Comparison of ENCODE assay signal across 1 cellular context in the genomic region with DNA sequence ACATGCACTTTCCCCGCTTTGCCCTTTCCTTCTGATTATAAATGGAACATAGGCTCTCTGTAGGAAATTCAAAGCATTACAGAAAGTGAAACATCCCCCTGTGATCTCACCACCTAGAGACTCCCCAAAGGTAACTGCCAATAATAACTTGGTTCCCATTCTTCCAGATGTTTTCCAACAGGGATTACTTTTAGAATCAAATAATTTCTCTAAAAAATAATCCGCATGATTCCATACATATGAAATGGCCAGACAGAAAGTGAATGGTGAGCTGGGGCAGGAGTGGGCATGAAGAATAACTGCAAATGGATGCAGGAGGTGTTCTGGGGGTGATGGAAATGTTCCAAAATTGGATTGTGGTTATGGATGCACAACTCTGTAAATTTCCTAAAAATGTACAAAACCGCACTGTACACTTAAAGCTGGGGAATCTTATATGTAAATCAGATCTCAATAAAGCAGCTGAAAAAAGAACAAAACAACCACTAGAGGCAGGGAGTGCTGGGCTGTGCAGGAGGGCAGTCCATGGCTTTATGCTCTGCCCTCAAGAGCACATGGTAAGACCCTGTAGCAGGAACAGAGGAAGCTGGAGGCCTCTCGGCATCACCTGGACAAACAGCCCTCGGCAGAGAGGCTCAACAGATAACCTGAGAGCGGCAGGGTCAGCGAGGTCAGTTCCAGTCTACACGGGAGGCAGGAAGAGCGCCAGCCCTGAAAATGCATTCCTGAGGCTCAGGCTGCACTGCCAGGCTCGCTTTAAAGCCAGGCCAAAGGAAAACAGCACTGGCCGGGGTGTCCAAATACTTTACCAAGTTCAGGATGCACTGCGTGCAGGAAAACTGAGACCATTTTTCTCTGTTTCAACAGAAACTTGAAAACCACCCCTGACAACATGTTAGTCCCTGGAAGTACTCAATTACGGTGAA.
TF ChIP-seq lines count a peak whose summit lies in the region.

No MANE protein-coding gene starts in this region.

TF ChIP-seq in HepG2, 621 proteins besides CTCF, POLR2A, EP300 and RAD21 (continued from another document and continues in another):
- TF ChIP-seq, protein P1, sequence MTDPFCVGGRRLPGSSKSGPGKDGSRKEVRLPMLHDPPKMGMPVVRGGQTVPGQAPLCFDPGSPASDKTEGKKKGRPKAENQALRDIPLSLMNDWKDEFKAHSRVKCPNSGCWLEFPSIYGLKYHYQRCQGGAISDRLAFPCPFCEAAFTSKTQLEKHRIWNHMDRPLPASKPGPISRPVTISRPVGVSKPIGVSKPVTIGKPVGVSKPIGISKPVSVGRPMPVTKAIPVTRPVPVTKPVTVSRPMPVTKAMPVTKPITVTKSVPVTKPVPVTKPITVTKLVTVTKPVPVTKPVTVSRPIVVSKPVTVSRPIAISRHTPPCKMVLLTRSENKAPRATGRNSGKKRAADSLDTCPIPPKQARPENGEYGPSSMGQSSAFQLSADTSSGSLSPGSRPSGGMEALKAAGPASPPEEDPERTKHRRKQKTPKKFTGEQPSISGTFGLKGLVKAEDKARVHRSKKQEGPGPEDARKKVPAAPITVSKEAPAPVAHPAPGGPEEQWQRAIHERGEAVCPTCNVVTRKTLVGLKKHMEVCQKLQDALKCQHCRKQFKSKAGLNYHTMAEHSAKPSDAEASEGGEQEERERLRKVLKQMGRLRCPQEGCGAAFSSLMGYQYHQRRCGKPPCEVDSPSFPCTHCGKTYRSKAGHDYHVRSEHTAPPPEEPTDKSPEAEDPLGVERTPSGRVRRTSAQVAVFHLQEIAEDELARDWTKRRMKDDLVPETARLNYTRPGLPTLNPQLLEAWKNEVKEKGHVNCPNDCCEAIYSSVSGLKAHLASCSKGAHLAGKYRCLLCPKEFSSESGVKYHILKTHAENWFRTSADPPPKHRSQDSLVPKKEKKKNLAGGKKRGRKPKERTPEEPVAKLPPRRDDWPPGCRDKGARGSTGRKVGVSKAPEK (CRISPR knock-in tag; IDR thresholded peaks at IDR 0.05; ENCODE audit: borderline replicate concordance) = no peak
- 0 out of 2 replicates have a peak, but pooled peaks have one; percentile 24 for TF ChIP-seq CC2D1A (CRISPR knock-in tag; IDR thresholded peaks at IDR 0.05)
- TF ChIP-seq, protein P2, sequence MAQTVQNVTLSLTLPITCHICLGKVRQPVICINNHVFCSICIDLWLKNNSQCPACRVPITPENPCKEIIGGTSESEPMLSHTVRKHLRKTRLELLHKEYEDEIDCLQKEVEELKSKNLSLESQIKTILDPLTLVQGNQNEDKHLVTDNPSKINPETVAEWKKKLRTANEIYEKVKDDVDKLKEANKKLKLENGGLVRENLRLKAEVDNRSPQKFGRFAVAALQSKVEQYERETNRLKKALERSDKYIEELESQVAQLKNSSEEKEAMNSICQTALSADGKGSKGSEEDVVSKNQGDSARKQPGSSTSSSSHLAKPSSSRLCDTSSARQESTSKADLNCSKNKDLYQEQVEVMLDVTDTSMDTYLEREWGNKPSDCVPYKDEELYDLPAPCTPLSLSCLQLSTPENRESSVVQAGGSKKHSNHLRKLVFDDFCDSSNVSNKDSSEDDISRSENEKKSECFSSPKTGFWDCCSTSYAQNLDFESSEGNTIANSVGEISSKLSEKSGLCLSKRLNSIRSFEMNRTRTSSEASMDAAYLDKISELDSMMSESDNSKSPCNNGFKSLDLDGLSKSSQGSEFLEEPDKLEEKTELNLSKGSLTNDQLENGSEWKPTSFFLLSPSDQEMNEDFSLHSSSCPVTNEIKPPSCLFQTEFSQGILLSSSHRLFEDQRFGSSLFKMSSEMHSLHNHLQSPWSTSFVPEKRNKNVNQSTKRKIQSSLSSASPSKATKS (CRISPR knock-in tag; IDR thresholded peaks at IDR 0.05) = no peak
- TF ChIP-seq, protein P3, sequence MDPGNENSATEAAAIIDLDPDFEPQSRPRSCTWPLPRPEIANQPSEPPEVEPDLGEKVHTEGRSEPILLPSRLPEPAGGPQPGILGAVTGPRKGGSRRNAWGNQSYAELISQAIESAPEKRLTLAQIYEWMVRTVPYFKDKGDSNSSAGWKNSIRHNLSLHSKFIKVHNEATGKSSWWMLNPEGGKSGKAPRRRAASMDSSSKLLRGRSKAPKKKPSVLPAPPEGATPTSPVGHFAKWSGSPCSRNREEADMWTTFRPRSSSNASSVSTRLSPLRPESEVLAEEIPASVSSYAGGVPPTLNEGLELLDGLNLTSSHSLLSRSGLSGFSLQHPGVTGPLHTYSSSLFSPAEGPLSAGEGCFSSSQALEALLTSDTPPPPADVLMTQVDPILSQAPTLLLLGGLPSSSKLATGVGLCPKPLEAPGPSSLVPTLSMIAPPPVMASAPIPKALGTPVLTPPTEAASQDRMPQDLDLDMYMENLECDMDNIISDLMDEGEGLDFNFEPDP (CRISPR knock-in tag; conservative IDR thresholded peaks at IDR 0.05) = no peak
- no peak for TF ChIP-seq MAFG (CRISPR knock-in tag; IDR thresholded peaks at IDR 0.05)
- TF ChIP-seq ZNF607 (CRISPR knock-in tag; IDR thresholded peaks at IDR 0.05; ENCODE audit: borderline replicate concordance) = no peak
- peak; percentile 55 for TF ChIP-seq ESRRA (CRISPR knock-in tag; IDR thresholded peaks at IDR 0.05; ENCODE audit: low read depth)
- TF ChIP-seq, protein P4, sequence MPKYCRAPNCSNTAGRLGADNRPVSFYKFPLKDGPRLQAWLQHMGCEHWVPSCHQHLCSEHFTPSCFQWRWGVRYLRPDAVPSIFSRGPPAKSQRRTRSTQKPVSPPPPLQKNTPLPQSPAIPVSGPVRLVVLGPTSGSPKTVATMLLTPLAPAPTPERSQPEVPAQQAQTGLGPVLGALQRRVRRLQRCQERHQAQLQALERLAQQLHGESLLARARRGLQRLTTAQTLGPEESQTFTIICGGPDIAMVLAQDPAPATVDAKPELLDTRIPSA (CRISPR knock-in tag; IDR thresholded peaks at IDR 0.05; ENCODE audit: borderline replicate concordance) = no peak
- no peak for TF ChIP-seq EZH2 (conservative IDR thresholded peaks at IDR 0.05; ENCODE audit: low read depth, low read length)
- TF ChIP-seq ZNF546 (CRISPR knock-in tag; conservative IDR thresholded peaks at IDR 0.05) = no peak
- 0 out of 2 replicates have a peak, but pooled peaks have one; percentile 25 for TF ChIP-seq YEATS2 (CRISPR knock-in tag; IDR thresholded peaks at IDR 0.05; ENCODE audit: borderline replicate concordance)
- TF ChIP-seq PPARG (CRISPR knock-in tag; conservative IDR thresholded peaks at IDR 0.05) = peak; percentile 67; the same call in 1 of the 2 replicates
- peak; percentile 71; the same call in 1 of the 2 replicates for TF ChIP-seq ZFP36L1 (CRISPR knock-in tag; IDR thresholded peaks at IDR 0.05)
- no peak for TF ChIP-seq ZBTB42 (CRISPR knock-in tag; IDR thresholded peaks at IDR 0.05)
- no peak for TF ChIP-seq ZNF329 (CRISPR knock-in tag; IDR thresholded peaks at IDR 0.05; ENCODE audit: low read depth)
- no peak for TF ChIP-seq ZNF20 (CRISPR knock-in tag; IDR thresholded peaks at IDR 0.05)
- no peak for TF ChIP-seq TCF7L2 (IDR thresholded peaks at IDR 0.05; ENCODE audit: low read depth, low read length)
- no peak for TF ChIP-seq STAT5B (CRISPR knock-in tag; IDR thresholded peaks at IDR 0.05)
- TF ChIP-seq HHEX (CRISPR knock-in tag; IDR thresholded peaks at IDR 0.05) = no peak
- TF ChIP-seq JDP2 (CRISPR knock-in tag; IDR thresholded peaks at IDR 0.05; ENCODE audit: borderline replicate concordance) = no peak
- peak; percentile 67; the same call in 1 of the 2 replicates for TF ChIP-seq REPIN1 (CRISPR knock-in tag; IDR thresholded peaks at IDR 0.05; ENCODE audit: borderline replicate concordance, low read depth)
- TF ChIP-seq ZNF121 (CRISPR knock-in tag; IDR thresholded peaks at IDR 0.05) = peak; percentile 83
- TF ChIP-seq, protein P5, sequence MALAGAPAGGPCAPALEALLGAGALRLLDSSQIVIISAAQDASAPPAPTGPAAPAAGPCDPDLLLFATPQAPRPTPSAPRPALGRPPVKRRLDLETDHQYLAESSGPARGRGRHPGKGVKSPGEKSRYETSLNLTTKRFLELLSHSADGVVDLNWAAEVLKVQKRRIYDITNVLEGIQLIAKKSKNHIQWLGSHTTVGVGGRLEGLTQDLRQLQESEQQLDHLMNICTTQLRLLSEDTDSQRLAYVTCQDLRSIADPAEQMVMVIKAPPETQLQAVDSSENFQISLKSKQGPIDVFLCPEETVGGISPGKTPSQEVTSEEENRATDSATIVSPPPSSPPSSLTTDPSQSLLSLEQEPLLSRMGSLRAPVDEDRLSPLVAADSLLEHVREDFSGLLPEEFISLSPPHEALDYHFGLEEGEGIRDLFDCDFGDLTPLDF (CRISPR knock-in tag; IDR thresholded peaks at IDR 0.05) = no peak
- peak; percentile 67 for TF ChIP-seq ZNF605 (CRISPR knock-in tag; IDR thresholded peaks at IDR 0.05)
- TF ChIP-seq NFYC (CRISPR knock-in tag; IDR thresholded peaks at IDR 0.05) = no peak
- TF ChIP-seq ELF3 (CRISPR knock-in tag; IDR thresholded peaks at IDR 0.05) = peak; percentile 92
- TF ChIP-seq CENPX (CRISPR knock-in tag; IDR thresholded peaks at IDR 0.05) = no peak
- no peak for TF ChIP-seq ZNF563 (CRISPR knock-in tag; IDR thresholded peaks at IDR 0.05)
- TF ChIP-seq MTF2 (CRISPR knock-in tag; IDR thresholded peaks at IDR 0.05; ENCODE audit: borderline replicate concordance) = no peak
- peak; percentile 37; the same call in 1 of the 2 replicates for TF ChIP-seq KAT7 (CRISPR knock-in tag; IDR thresholded peaks at IDR 0.05; ENCODE audit: borderline replicate concordance)
- TF ChIP-seq NCOA5 (CRISPR knock-in tag; IDR thresholded peaks at IDR 0.05) = no peak
- no peak for TF ChIP-seq CHD4 (IDR thresholded peaks at IDR 0.05; ENCODE audit: borderline replicate concordance, low read length)
- no peak for TF ChIP-seq NFRKB (IDR thresholded peaks at IDR 0.05)
- peak; percentile 72 for TF ChIP-seq CBFB (CRISPR knock-in tag; IDR thresholded peaks at IDR 0.05)
- TF ChIP-seq, protein P6, sequence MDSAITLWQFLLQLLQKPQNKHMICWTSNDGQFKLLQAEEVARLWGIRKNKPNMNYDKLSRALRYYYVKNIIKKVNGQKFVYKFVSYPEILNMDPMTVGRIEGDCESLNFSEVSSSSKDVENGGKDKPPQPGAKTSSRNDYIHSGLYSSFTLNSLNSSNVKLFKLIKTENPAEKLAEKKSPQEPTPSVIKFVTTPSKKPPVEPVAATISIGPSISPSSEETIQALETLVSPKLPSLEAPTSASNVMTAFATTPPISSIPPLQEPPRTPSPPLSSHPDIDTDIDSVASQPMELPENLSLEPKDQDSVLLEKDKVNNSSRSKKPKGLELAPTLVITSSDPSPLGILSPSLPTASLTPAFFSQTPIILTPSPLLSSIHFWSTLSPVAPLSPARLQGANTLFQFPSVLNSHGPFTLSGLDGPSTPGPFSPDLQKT (CRISPR knock-in tag; IDR thresholded peaks at IDR 0.05; ENCODE audit: borderline replicate concordance) = no peak
- peak; percentile 34; the same call in 1 of the 2 replicates for TF ChIP-seq ZNF747 (CRISPR knock-in tag; IDR thresholded peaks at IDR 0.05; ENCODE audit: borderline replicate concordance)
- TF ChIP-seq, protein P7, sequence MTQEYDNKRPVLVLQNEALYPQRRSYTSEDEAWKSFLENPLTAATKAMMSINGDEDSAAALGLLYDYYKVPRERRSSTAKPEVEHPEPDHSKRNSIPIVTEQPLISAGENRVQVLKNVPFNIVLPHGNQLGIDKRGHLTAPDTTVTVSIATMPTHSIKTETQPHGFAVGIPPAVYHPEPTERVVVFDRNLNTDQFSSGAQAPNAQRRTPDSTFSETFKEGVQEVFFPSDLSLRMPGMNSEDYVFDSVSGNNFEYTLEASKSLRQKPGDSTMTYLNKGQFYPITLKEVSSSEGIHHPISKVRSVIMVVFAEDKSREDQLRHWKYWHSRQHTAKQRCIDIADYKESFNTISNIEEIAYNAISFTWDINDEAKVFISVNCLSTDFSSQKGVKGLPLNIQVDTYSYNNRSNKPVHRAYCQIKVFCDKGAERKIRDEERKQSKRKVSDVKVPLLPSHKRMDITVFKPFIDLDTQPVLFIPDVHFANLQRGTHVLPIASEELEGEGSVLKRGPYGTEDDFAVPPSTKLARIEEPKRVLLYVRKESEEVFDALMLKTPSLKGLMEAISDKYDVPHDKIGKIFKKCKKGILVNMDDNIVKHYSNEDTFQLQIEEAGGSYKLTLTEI (CRISPR knock-in tag; conservative IDR thresholded peaks at IDR 0.05) = no peak
- no peak for TF ChIP-seq FOXM1 (CRISPR knock-in tag; IDR thresholded peaks at IDR 0.05)
- TF ChIP-seq, protein P8, sequence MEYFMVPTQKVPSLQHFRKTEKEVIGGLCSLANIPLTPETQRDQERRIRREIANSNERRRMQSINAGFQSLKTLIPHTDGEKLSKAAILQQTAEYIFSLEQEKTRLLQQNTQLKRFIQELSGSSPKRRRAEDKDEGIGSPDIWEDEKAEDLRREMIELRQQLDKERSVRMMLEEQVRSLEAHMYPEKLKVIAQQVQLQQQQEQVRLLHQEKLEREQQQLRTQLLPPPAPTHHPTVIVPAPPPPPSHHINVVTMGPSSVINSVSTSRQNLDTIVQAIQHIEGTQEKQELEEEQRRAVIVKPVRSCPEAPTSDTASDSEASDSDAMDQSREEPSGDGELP (IDR thresholded peaks at IDR 0.05; ENCODE audit: borderline replicate concordance, low read depth) = peak; percentile 98
- no peak for TF ChIP-seq ISX (CRISPR knock-in tag; conservative IDR thresholded peaks at IDR 0.05)
- no peak for TF ChIP-seq ZNF775 (CRISPR knock-in tag; IDR thresholded peaks at IDR 0.05; ENCODE audit: borderline replicate concordance)
- no peak for TF ChIP-seq LCORL (IDR thresholded peaks at IDR 0.05)
- TF ChIP-seq LCORL (CRISPR knock-in tag; IDR thresholded peaks at IDR 0.05) = peak; percentile 98
- no peak for TF ChIP-seq TAF15 (IDR thresholded peaks at IDR 0.05; ENCODE audit: low read depth, low read length, poor library complexity, severe bottlenecking)
